In the genomic region with DNA sequence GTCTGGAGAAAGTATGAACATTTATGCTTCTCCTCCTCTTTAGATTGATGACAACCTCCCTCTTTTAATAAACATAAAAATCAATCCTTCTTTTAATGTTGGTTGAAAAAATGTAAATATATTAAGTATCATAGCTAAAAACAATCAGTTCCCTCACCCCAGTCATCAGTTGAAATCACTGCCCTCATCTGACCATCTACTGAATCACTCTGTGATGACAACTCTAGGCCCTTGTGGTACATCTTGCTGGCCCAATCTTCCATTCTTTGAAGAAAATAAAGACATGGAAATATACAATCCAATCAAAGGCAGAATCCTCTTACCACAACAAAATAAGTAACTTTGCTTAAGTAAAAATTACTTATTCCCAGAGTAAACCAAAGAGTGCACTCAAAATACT, we compare ENCODE assay signal across 20 cellular contexts. TPM values are rescaled to one million over a fixed set of nuclear protein-coding genes. Genes with fewer than 3 reads are reported as not detected.
DNase-seq lines count a peak whose midpoint lies in the region; ATAC-seq and TF ChIP-seq lines count a peak whose summit lies in the region.
"Had no signal": no experiment of that assay in that cellular context is flagged by ENCODE, and none has a peak within 500 bp of the region (broad histone marks: within the 10 kb centered on the region; RNA-seq: fewer than 3 reads in every experiment).

No MANE protein-coding gene starts in this region.

- H2AFZ ChIP-seq in osteoblast (ENCODE audit: low read length): no peak overlapping the region
- H2AFZ ChIP-seq: PC-9 had no signal

- no peak for TF ChIP-seq CTCF in choroid plexus epithelial cell (conservative IDR thresholded peaks at IDR 0.05; ENCODE audit: low read depth, low read length)
- no peak for TF ChIP-seq CTCF in osteoblast (IDR thresholded peaks at IDR 0.05; ENCODE audit: extremely low read depth, low read depth, low read length)

- peaks cover 20% of the 10 kb centered on the region for H3K4me1 ChIP-seq in osteoblast (ENCODE audit: insufficient read depth, low read length)
- H3K4me1 ChIP-seq: Caco-2 had no signal

- H3K4me1 Mint-ChIP-seq in activated CD4-positive, alpha-beta T cell treated with anti-CD3 and anti-CD28 coated beads for 36 hours: peaks cover 62% of the 10 kb centered on the region

- H3K27ac ChIP-seq in osteoblast (ENCODE audit: low read depth, low read length): peak overlapping the region; percentile 80
- H3K27ac ChIP-seq: 22Rv1, HL-60, PC-9 had no signal

- DNase-seq in activated CD4-positive, alpha-beta T cell treated with anti-CD3 and anti-CD28 coated beads for 36 hours: no peak
- no peak for DNase-seq in activated CD4-positive, alpha-beta T cell treated with anti-CD3 and anti-CD28 coated beads, Interleukin-2, amount 50 U/mL, for 1 hour
- DNase-seq in LHCN-M2 (ENCODE audit: low read depth): peak; percentile 43
- DNase-seq in choroid plexus epithelial cell (ENCODE audit: low read depth): peak; percentile 35
- DNase-seq in osteoblast (ENCODE audit: insufficient read length, low spot score, missing footprints): peak; percentile 47
- DNase-seq in stimulated activated naive CD8-positive, alpha-beta T cell treated with anti-CD3 and anti-CD28 coated beads, Interleukin-15, Interleukin-2, amounts not matched to agents 100 U/mL and 50 U/mL, for 24 hours: no peak
- no peak for DNase-seq in cardiac septum (ENCODE audit: low spot score)
- DNase-seq in dermis blood vessel endothelial cell: no peak
- DNase-seq: C1 segment of cervical spinal cord, Caco-2, NCI-H1092, NCI-H1694, NCI-H446, NCI-H748 treated with DMSO at 0.1 percent for 48 hours, PC-9 had no signal

- peaks cover 5% of the 10 kb centered on the region for H3K36me3 ChIP-seq in osteoblast (ENCODE audit: insufficient read depth, low read length)

- no peaks in the 10 kb centered on the region for H3K27me3 Mint-ChIP-seq in activated CD4-positive, alpha-beta T cell treated with anti-CD3 and anti-CD28 coated beads for 36 hours

- H3K4me3 ChIP-seq in choroid plexus epithelial cell (ENCODE audit: low read depth, low read length): no peak overlapping the region
- H3K4me3 ChIP-seq in osteoblast (ENCODE audit: insufficient read depth, low read length): no peak overlapping the region
- H3K4me3 ChIP-seq: GM12878, HAP-1, K562, PC-9 had no signal

- no peak overlapping the region for H3K4me3 Mint-ChIP-seq in activated CD4-positive, alpha-beta T cell treated with anti-CD3 and anti-CD28 coated beads for 36 hours

- CTCF ChIA-PET in activated CD4-positive, alpha-beta T cell treated with anti-CD3 and anti-CD28 coated beads for 36 hours (lab: Charles Lee): interaction anchor here (0.8 kb wide), 1 partner anchor 175 kb away, joined by 3 read pairs; no protein-coding TSS in a partner anchor

- POLR2A ChIA-PET in activated CD4-positive, alpha-beta T cell treated with anti-CD3 and anti-CD28 coated beads for 36 hours (lab: Charles Lee): no interaction called here

- peaks cover 6% of the 10 kb centered on the region for H4K20me1 ChIP-seq in osteoblast (ENCODE audit: insufficient read depth, low read length)

- ATAC-seq in activated CD4-positive, alpha-beta T cell treated with anti-CD3 and anti-CD28 coated beads for 36 hours: no peak
- no peak for ATAC-seq in stimulated activated naive CD8-positive, alpha-beta T cell treated with anti-CD3 and anti-CD28 coated beads, Interleukin-15, Interleukin-2, amounts not matched to agents 100 U/mL and 50 U/mL, for 24 hours
- ATAC-seq: GM12878, K562 had no signal

- intact Hi-C loops in activated CD4-positive, alpha-beta T cell treated with anti-CD3 and anti-CD28 coated beads for 36 hours (cut with DNase I, micrococcal nuclease): loop anchor here in 1 of 2 experiments (10.0 kb wide), 1 partner anchor 497 kb away; no protein-coding TSS in a partner anchor
- intact Hi-C loops in cardiac septum (cut with DNase I): no loop called here

- H3K36me3 Mint-ChIP-seq in activated CD4-positive, alpha-beta T cell treated with anti-CD3 and anti-CD28 coated beads for 36 hours (ENCODE audit: low read depth): peaks cover 46% of the 10 kb centered on the region

- peaks cover 96% of the 10 kb centered on the region for H3K79me2 ChIP-seq in osteoblast (ENCODE audit: insufficient read depth, low read length)

- H3K4me2 ChIP-seq in osteoblast (ENCODE audit: insufficient read depth, low read length): no peak overlapping the region
- H3K4me2 ChIP-seq: PC-9 had no signal

- H3K27ac Mint-ChIP-seq in activated CD4-positive, alpha-beta T cell treated with anti-CD3 and anti-CD28 coated beads for 36 hours: peak overlapping the region; percentile 70

- peaks cover 9% of the 10 kb centered on the region for H3K9me3 Mint-ChIP-seq in activated CD4-positive, alpha-beta T cell treated with anti-CD3 and anti-CD28 coated beads for 36 hours (ENCODE audit: low read depth)

- no peaks in the 10 kb centered on the region for H3K9me3 ChIP-seq in osteoblast (ENCODE audit: low read depth, low read length)
- H3K9me3 ChIP-seq: Caco-2, HAP-1 had no signal

- H3K27me3 ChIP-seq in osteoblast (ENCODE audit: insufficient read depth, low read length): no peaks in the 10 kb centered on the region

RNA-seq across cellular contexts. Expression of a gene that starts 6.4 kb away (rescaled TPM):
- total RNA-seq in activated CD4-positive, alpha-beta T cell treated with anti-CD3 and anti-CD28 coated beads for 36 hours: 10 to 100 TPM; 43.9 to 48.6 TPM
- total RNA-seq in LHCN-M2 (2014; rRNA removed) (51.8 and 57.0 TPM in 2 replicates), osteoblast (41.8 and 51.0 TPM in 2 replicates), cardiac septum (24.1 TPM), dermis blood vessel endothelial cell (54.3 and 86.5 TPM in 2 replicates)
- polyA plus RNA-seq in LHCN-M2 (2012): 32.5 TPM

RNA-seq across cellular contexts. Expression of a gene that starts 6.5 kb away (rescaled TPM):
- total RNA-seq in activated CD4-positive, alpha-beta T cell treated with anti-CD3 and anti-CD28 coated beads for 36 hours: 1 to 10 TPM; 1.8 to 2.1 TPM
- total RNA-seq in LHCN-M2 (2014; rRNA removed) (4.1 and 4.8 TPM in 2 replicates), osteoblast (4.7 and 5.8 TPM in 2 replicates), cardiac septum (0.94 TPM), dermis blood vessel endothelial cell (1.4 and 1.7 TPM in 2 replicates)
- 1.0 TPM for polyA plus RNA-seq in LHCN-M2 (2012)

Comparison
In these comparisons a context has a peak if more than half of its experiments do, and no peak if none do; other contexts are left out.
1. DNase-seq: peak in LHCN-M2 (single experiment), choroid plexus epithelial cell (single experiment) and osteoblast (single experiment); none in activated CD4-positive, alpha-beta T cell treated with anti-CD3 and anti-CD28 coated beads for 36 hours (single experiment), activated CD4-positive, alpha-beta T cell treated with anti-CD3 and anti-CD28 coated beads, Interleukin-2, amount 50 U/mL, for 1 hour (single experiment), stimulated activated naive CD8-positive, alpha-beta T cell treated with anti-CD3 and anti-CD28 coated beads, Interleukin-15, Interleukin-2, amounts not matched to agents 100 U/mL and 50 U/mL, for 24 hours (single experiment), cardiac septum (single experiment) and dermis blood vessel endothelial cell (single experiment).